20 cellular contexts compared by ENCODE assay signal in the genomic region with DNA sequence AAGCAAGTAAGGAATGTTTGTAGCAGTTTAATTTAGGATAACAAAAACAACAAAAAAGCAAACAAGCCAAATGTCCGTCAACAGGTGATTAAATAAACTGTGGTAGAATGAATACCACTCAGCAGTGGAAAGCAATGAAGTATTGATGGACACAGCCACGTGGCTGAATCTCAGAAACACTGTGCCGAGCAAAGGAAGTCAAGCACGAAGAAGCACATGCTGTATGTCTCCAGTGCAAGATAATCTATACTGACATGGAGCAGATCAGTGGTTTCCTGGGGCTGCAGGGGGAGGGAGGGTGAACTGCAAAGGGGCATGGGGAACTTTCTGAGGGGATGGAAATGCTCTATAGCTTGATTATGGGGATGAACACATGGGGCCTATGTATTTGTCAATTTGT.
DNase-seq lines count a peak whose midpoint lies in the region; ATAC-seq, FAIRE-seq and TF ChIP-seq lines count a peak whose summit lies in the region.
"Had no signal": no experiment of that assay in that cellular context is flagged by ENCODE, and none has a peak within 500 bp of the region (broad histone marks: within the 10 kb centered on the region; RNA-seq: fewer than 3 reads in every experiment).

No MANE protein-coding gene starts in this region.

- H3K27ac ChIP-seq in left ventricle myocardium inferior (replicated peaks), result no peak overlapping the region
- H3K27ac ChIP-seq: C4-2B, GM23248 had no signal

- H3K36me3 ChIP-seq in left ventricle myocardium inferior, result no peaks in the 10 kb centered on the region
- H3K36me3 ChIP-seq: BE2C, HAP-1 had no signal

- no peak for TF ChIP-seq POLR2A in GM12892 (IDR thresholded peaks at IDR 0.05; ENCODE audit: low read depth, low read length)

- intact Hi-C loops in left ventricle myocardium inferior (cut with micrococcal nuclease), result no loop called here

- peaks cover 16% of the 10 kb centered on the region for H3K9me3 ChIP-seq in left ventricle myocardium inferior (replicated peaks)
- H3K9me3 ChIP-seq: BE2C, HAP-1 had no signal

- FAIRE-seq in GM12892 (lab: Jason Lieb, UNC), result no peak
- FAIRE-seq: A204.1, GM12878, GM19239 had no signal

- DNase-seq in NCI-H82 (lab: John Stamatoyannopoulos, UW) (peak; percentile 42), NCI-H82 treated with DMSO at 0.1 percent for 48 hours (lab: John Stamatoyannopoulos, UW; ENCODE audit: unreplicated experiment) (no peak), NCI-H524 (lab: John Stamatoyannopoulos, UW) (peak; percentile 46 to 66), left ventricle myocardium inferior (no peak), GM12892 (ENCODE audit: insufficient read length) (no peak)
- DNase-seq: ACHN; BE2C; Caco-2; CD4-positive, alpha-beta T cell; DMS53; DND-41; EL; GM23248 had no signal

- H3K4me3 ChIP-seq in left ventricle myocardium inferior, result no peak overlapping the region
- H3K4me3 ChIP-seq: GM12878, GM23248, HAP-1 had no signal

- TF ChIP-seq CTCF in left ventricle myocardium inferior (IDR thresholded peaks at IDR 0.05; ENCODE audit: borderline replicate concordance), result no peak

- H3K4me1 ChIP-seq in left ventricle myocardium inferior, result no peaks in the 10 kb centered on the region
- H3K4me1 ChIP-seq: BE2C, Caco-2, HAP-1 had no signal

- peak; percentile 71 for ATAC-seq in SK-N-SH treated with all-trans-retinoic acid at 6 μM for 48 hours
- no peak for ATAC-seq in HG02763 (IDR thresholded peaks at IDR 0.05; ENCODE audit: unreplicated experiment)
- ATAC-seq: GM12878 had no signal

- peaks cover 17% of the 10 kb centered on the region for H3K27me3 ChIP-seq in left ventricle myocardium inferior (ENCODE audit: low read depth)
- H3K27me3 ChIP-seq: BE2C had no signal

TF ChIP-seq in SK-N-SH treated with all-trans-retinoic acid at 6 μM for 48 hours, 23 proteins besides CTCF, POLR2A, EP300 and RAD21:
- TF ChIP-seq ZNF565 (CRISPR knock-in tag; conservative IDR thresholded peaks at IDR 0.05; ENCODE audit: low read depth) (no peak), ZNF8 (CRISPR knock-in tag; IDR thresholded peaks at IDR 0.05) (no peak), SNAI2 (CRISPR knock-in tag; IDR thresholded peaks at IDR 0.05) (no peak), TOX (CRISPR knock-in tag; IDR thresholded peaks at IDR 0.05; ENCODE audit: borderline replicate concordance) (no peak), ZC3H10 (CRISPR knock-in tag; IDR thresholded peaks at IDR 0.05) (no peak)
- TF ChIP-seq, protein P1, sequence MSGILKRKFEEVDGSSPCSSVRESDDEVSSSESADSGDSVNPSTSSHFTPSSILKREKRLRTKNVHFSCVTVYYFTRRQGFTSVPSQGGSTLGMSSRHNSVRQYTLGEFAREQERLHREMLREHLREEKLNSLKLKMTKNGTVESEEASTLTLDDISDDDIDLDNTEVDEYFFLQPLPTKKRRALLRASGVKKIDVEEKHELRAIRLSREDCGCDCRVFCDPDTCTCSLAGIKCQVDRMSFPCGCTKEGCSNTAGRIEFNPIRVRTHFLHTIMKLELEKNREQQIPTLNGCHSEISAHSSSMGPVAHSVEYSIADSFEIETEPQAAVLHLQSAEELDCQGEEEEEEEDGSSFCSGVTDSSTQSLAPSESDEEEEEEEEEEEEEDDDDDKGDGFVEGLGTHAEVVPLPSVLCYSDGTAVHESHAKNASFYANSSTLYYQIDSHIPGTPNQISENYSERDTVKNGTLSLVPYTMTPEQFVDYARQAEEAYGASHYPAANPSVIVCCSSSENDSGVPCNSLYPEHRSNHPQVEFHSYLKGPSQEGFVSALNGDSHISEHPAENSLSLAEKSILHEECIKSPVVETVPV (CRISPR knock-in tag; IDR thresholded peaks at IDR 0.05), result no peak
- TF ChIP-seq, protein P2, sequence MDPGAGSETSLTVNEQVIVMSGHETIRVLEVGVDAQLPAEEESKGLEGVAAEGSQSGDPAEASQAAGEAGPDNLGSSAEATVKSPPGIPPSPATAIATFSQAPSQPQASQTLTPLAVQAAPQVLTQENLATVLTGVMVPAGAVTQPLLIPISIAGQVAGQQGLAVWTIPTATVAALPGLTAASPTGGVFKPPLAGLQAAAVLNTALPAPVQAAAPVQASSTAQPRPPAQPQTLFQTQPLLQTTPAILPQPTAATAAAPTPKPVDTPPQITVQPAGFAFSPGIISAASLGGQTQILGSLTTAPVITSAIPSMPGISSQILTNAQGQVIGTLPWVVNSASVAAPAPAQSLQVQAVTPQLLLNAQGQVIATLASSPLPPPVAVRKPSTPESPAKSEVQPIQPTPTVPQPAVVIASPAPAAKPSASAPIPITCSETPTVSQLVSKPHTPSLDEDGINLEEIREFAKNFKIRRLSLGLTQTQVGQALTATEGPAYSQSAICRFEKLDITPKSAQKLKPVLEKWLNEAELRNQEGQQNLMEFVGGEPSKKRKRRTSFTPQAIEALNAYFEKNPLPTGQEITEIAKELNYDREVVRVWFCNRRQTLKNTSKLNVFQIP (CRISPR knock-in tag; IDR thresholded peaks at IDR 0.05; ENCODE audit: borderline replicate concordance, low read depth), result no peak
- TF ChIP-seq, protein P3, sequence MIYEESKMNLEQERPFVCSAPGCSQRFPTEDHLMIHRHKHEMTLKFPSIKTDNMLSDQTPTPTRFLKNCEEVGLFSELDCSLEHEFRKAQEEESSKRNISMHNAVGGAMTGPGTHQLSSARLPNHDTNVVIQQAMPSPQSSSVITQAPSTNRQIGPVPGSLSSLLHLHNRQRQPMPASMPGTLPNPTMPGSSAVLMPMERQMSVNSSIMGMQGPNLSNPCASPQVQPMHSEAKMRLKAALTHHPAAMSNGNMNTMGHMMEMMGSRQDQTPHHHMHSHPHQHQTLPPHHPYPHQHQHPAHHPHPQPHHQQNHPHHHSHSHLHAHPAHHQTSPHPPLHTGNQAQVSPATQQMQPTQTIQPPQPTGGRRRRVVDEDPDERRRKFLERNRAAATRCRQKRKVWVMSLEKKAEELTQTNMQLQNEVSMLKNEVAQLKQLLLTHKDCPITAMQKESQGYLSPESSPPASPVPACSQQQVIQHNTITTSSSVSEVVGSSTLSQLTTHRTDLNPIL (CRISPR knock-in tag; IDR thresholded peaks at IDR 0.05; ENCODE audit: low read depth), result no peak

Comparison
In these comparisons a context has a peak if more than half of its experiments do, and no peak if none do; other contexts are left out.
1. DNase-seq: peak in NCI-H82 (single experiment) and NCI-H524 (2 of 2); none in NCI-H82 treated with DMSO at 0.1 percent for 48 hours (single experiment), left ventricle myocardium inferior (single experiment) and GM12892 (single experiment).